8 cellular contexts compared by ENCODE assay signal in the genomic region with DNA sequence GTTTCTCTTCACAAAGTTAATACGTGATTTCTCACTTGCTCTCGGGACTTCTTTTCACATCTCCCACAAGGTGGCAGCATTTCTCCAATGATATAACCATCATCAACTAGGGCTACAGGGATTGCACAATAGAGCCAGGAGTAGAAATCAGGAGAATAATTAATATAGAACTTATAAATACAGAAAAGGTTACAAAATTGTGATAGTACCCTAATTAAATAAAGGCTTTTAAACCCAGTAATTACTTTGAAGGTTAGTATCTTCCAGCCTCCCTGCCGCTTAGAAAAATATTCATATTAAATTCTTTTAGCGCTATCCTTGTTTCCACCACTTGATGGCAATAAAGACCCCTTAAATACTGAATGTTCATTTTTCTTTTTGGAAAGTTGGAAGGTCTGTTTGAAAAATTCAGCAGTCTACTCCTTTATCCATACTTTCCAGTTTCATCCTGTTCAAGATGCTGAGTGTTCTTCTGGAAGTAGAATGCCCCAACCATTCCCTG.
DNase-seq lines count a peak whose midpoint lies in the region; ATAC-seq and TF ChIP-seq lines count a peak whose summit lies in the region.

No MANE protein-coding gene starts in this region.

- peak in 4 of 10 experiments; percentile 6 to 13 (median 11) for DNase-seq in CD4-positive, alpha-beta T cell
- DNase-seq in NCI-H128 (lab: John Stamatoyannopoulos, UW; ENCODE audit: unreplicated experiment) (peak; percentile 57), SK-N-MC (ENCODE audit: low read depth, low spot score) (peak; percentile 93), colonic mucosa (peak; percentile 69), lung (ENCODE audit: low spot score) (peak; percentile 40), upper lobe of right lung (no peak)

- H3K27me3 Mint-ChIP-seq in CD4-positive, alpha-beta T cell = no peaks in the 10 kb centered on the region

- TF ChIP-seq CTCF in CD4-positive, alpha-beta T cell (IDR thresholded peaks at IDR 0.05) = peak; percentile 99
- peak; percentile 66 for TF ChIP-seq CTCF in colonic mucosa (IDR thresholded peaks at IDR 0.05)
- TF ChIP-seq CTCF in lung (IDR thresholded peaks at IDR 0.05; ENCODE audit: control extremely low read depth, extremely low read depth) = peak; percentile 65
- TF ChIP-seq CTCF in upper lobe of right lung (IDR thresholded peaks at IDR 0.05) = peak; percentile 76

- no peaks in the 10 kb centered on the region for H3K9me3 ChIP-seq in CD4-positive, alpha-beta T cell (ENCODE audit: control insufficient read depth, low read length)
- H3K9me3 ChIP-seq in SK-N-MC (ENCODE audit: low read depth, low read length) (no peaks in the 10 kb centered on the region), colonic mucosa (no peaks in the 10 kb centered on the region), lung (ENCODE audit: control insufficient read depth in 2 of 2, insufficient read depth in 1 of 2, low read length in 1 of 2) (no peaks in the 10 kb centered on the region), upper lobe of right lung (no peaks in the 10 kb centered on the region)

- H3K9me3 Mint-ChIP-seq in CD4-positive, alpha-beta T cell = no peaks in the 10 kb centered on the region

- H3K4me1 ChIP-seq in colonic mucosa (no peaks in the 10 kb centered on the region), lung (ENCODE audit: control insufficient read depth in 2 of 2, insufficient read depth in 2 of 2, low read length in 2 of 2) (peaks cover 0 to 4% of the 10 kb centered on the region in 2 donors), upper lobe of right lung (peaks cover 9% of the 10 kb centered on the region)

- H3K9ac ChIP-seq in SK-N-MC (ENCODE audit: insufficient read length) (peak overlapping the region; percentile 43), colonic mucosa (ENCODE audit: low read depth in 2 of 2, low read length in 2 of 2) (no peak overlapping the region)

- no peak overlapping the region for H3K27ac Mint-ChIP-seq in CD4-positive, alpha-beta T cell

- peaks cover 4% of the 10 kb centered on the region for H3K4me1 Mint-ChIP-seq in CD4-positive, alpha-beta T cell (ENCODE audit: low read depth)

- H3K36me3 ChIP-seq in SK-N-MC (ENCODE audit: insufficient read depth, low read length) (no peaks in the 10 kb centered on the region), colonic mucosa (no peaks in the 10 kb centered on the region), lung (ENCODE audit: control insufficient read depth in 2 of 2, insufficient read depth in 2 of 2, low read length in 2 of 2) (no peaks in the 10 kb centered on the region), upper lobe of right lung (no peaks in the 10 kb centered on the region)

- intact Hi-C loops in CD4-positive, alpha-beta T cell (cut with DNase I, micrococcal nuclease) = loop anchor here (1.0 to 10.0 kb wide), 9 partner anchors 59 to 959 kb away; no protein-coding TSS in a partner anchor
- intact Hi-C loops in colonic mucosa (cut with DNase I) = loop anchor here (2.0 to 5.0 kb wide), 3 partner anchors 439 to 861 kb away; no protein-coding TSS in a partner anchor
- intact Hi-C loops in upper lobe of right lung (cut with DNase I) = no loop called here

- H3K36me3 Mint-ChIP-seq in CD4-positive, alpha-beta T cell (ENCODE audit: low read depth) = no peaks in the 10 kb centered on the region

- POLR2A ChIA-PET in CD4-positive, alpha-beta T cell (lab: Charles Lee) = no interaction called here

- ATAC-seq in CD4-positive, alpha-beta T cell (ENCODE audit: poor library complexity) = peak; percentile 89
- ATAC-seq in GM18519 (IDR thresholded peaks at IDR 0.05; ENCODE audit: low FRiP score, unreplicated experiment) = peak; percentile 61
- ATAC-seq in HG02943 (IDR thresholded peaks at IDR 0.05; ENCODE audit: low read depth, unreplicated experiment) = peak; percentile 81
- ATAC-seq in lung (ENCODE audit: insufficient read depth, low FRiP score) = peak; percentile 73
- peak; percentile 82 for ATAC-seq in upper lobe of right lung

- H3K4me3 Mint-ChIP-seq in CD4-positive, alpha-beta T cell = no peak overlapping the region

- H3K27me3 ChIP-seq in CD4-positive, alpha-beta T cell (ENCODE audit: control insufficient read depth, insufficient read depth, low read length) = no peaks in the 10 kb centered on the region
- H3K27me3 ChIP-seq in colonic mucosa (no peaks in the 10 kb centered on the region), lung (ENCODE audit: control insufficient read depth, insufficient read depth) (no peaks in the 10 kb centered on the region), upper lobe of right lung (no peaks in the 10 kb centered on the region)

- no peak overlapping the region for H3K27ac ChIP-seq in CD4-positive, alpha-beta T cell (ENCODE audit: low read depth, low read length)
- H3K27ac ChIP-seq in SK-N-MC = peak overlapping the region; percentile 80; the same call in 1 of the 2 replicates
- H3K27ac ChIP-seq in colonic mucosa = no peak overlapping the region
- no peak overlapping the region for H3K27ac ChIP-seq in lung (ENCODE audit: low read depth in 1 of 2, low read length in 1 of 2)
- H3K27ac ChIP-seq in upper lobe of right lung = no peak overlapping the region

- CTCF ChIA-PET in CD4-positive, alpha-beta T cell (lab: Charles Lee) = interaction anchor here (0.7 to 1.6 kb wide), 3 partner anchors 9 to 439 kb away, joined by 3 to 4 read pairs (median 3); no protein-coding TSS in a partner anchor

- WGBS in lung, 2 donors = 1 to 13% methylated on average over 4 of the region's 4 CpGs

- peak overlapping the region; percentile 72 for H3K4me3 ChIP-seq in SK-N-MC
- peak overlapping the region; percentile 1 for H3K4me3 ChIP-seq in colonic mucosa
- H3K4me3 ChIP-seq in lung = no peak overlapping the region
- H3K4me3 ChIP-seq in upper lobe of right lung = peak overlapping the region; percentile 22
